ENCODE assay signal across 15 cellular contexts in genomic region chr17:75602644-75603043, GRCh38. TPM values are rescaled to one million over a fixed set of nuclear protein-coding genes. Genes with fewer than 3 reads are reported as not detected.
"Had no signal": no experiment of that assay in that cellular context is flagged by ENCODE, and none has a peak within 500 bp of the region (broad histone marks: within the 10 kb centered on the region; RNA-seq: fewer than 3 reads in every experiment).

No MANE protein-coding gene starts in this region.

- ATAC-seq: activated CD4-positive, CD25-positive, alpha-beta regulatory T cell treated with anti-CD3 and anti-CD28 coated beads, Interleukin-2, amount 50 U/mL, for 24 hours; body of pancreas; naive thymus-derived CD8-positive, alpha-beta T cell had no signal

- H3K4me3 ChIP-seq: body of pancreas, lower lobe of right lung, tibial artery, vagina had no signal

- H3K4me1 Mint-ChIP-seq: activated naive CD4-positive, alpha-beta T cell treated with anti-CD3 and anti-CD28 coated beads, Interleukin-2, amount 50 U/mL, for 24 hours had no signal

- H3K36me3 ChIP-seq: vagina had no signal

- H3K27me3 Mint-ChIP-seq: activated naive CD4-positive, alpha-beta T cell treated with anti-CD3 and anti-CD28 coated beads, Interleukin-2, amount 50 U/mL, for 24 hours; central memory CD8-positive, alpha-beta T cell; naive thymus-derived CD8-positive, alpha-beta T cell had no signal

- H3K4me3 Mint-ChIP-seq: activated naive CD4-positive, alpha-beta T cell treated with anti-CD3 and anti-CD28 coated beads, Interleukin-2, amount 50 U/mL, for 24 hours; central memory CD8-positive, alpha-beta T cell; naive thymus-derived CD8-positive, alpha-beta T cell had no signal

- H3K9me3 ChIP-seq: body of pancreas, lower lobe of right lung, tibial artery, vagina had no signal

- H3K4me1 ChIP-seq: lower lobe of right lung, tibial artery had no signal

- H3K36me3 Mint-ChIP-seq: activated naive CD4-positive, alpha-beta T cell treated with anti-CD3 and anti-CD28 coated beads, Interleukin-2, amount 50 U/mL, for 24 hours; naive thymus-derived CD8-positive, alpha-beta T cell had no signal

- H3K27me3 ChIP-seq: body of pancreas, tibial artery, vagina had no signal

- H3K27ac Mint-ChIP-seq: activated naive CD4-positive, alpha-beta T cell treated with anti-CD3 and anti-CD28 coated beads, Interleukin-2, amount 50 U/mL, for 24 hours had no signal

- DNase-seq: activated T-cell treated with anti-CD3 and anti-CD28 coated beads, Interleukin-2, amount 50 U/mL, for 1 hour; body of pancreas; effector memory CD4-positive, alpha-beta T cell; hypothalamus; lower lobe of right lung; naive thymus-derived CD8-positive, alpha-beta T cell; nucleus accumbens; stimulated activated CD4-positive, alpha-beta T cell treated with anti-CD3 and anti-CD28 coated beads, Interleukin-4, amount 100 ng/mL, for 24 hours; tibial artery had no signal

- H3K27ac ChIP-seq: body of pancreas, epithelial cell of prostate, lower lobe of right lung, tibial artery, vagina had no signal

- H3K9me3 Mint-ChIP-seq: activated naive CD4-positive, alpha-beta T cell treated with anti-CD3 and anti-CD28 coated beads, Interleukin-2, amount 50 U/mL, for 24 hours; central memory CD8-positive, alpha-beta T cell; naive thymus-derived CD8-positive, alpha-beta T cell had no signal

RNA-seq across cellular contexts. Expression of gene SMIM5, which starts 30.6 kb away (rescaled TPM):
- total RNA-seq: glomerular endothelial cell had no signal
